ENCODE assay signal across 1 cellular context in genomic region chr20:36773548-36774242, GRCh38.
TF ChIP-seq lines count a peak whose summit lies in the region.

TSS of gene DSN1 (minus strand) at chr20:36773763. CDS start at chr20:36771458, 2,305 bp downstream.

TF ChIP-seq in K562, 482 proteins besides CTCF, POLR2A, EP300 and RAD21 (continued from another document and continues in another):
- TF ChIP-seq, protein P1, sequence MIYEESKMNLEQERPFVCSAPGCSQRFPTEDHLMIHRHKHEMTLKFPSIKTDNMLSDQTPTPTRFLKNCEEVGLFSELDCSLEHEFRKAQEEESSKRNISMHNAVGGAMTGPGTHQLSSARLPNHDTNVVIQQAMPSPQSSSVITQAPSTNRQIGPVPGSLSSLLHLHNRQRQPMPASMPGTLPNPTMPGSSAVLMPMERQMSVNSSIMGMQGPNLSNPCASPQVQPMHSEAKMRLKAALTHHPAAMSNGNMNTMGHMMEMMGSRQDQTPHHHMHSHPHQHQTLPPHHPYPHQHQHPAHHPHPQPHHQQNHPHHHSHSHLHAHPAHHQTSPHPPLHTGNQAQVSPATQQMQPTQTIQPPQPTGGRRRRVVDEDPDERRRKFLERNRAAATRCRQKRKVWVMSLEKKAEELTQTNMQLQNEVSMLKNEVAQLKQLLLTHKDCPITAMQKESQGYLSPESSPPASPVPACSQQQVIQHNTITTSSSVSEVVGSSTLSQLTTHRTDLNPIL (CRISPR knock-in tag; IDR thresholded peaks at IDR 0.05), result no peak
- TF ChIP-seq ZNF41 (CRISPR knock-in tag; conservative IDR thresholded peaks at IDR 0.05) (no peak), PRDM10 (IDR thresholded peaks at IDR 0.05; ENCODE audit: partially characterized antibody) (no peak), CTCFL (IDR thresholded peaks at IDR 0.05; ENCODE audit: borderline replicate concordance, insufficient read depth, low read depth, low read length, poor library complexity, severe bottlenecking) (no peak), BHLHE40 (IDR thresholded peaks at IDR 0.05; ENCODE audit: low read length) (peak; percentile 37; the same call in 1 of the 2 replicates), CBX2 (IDR thresholded peaks at IDR 0.05; ENCODE audit: insufficient read depth, low read length, poor library complexity, severe bottlenecking) (no peak), ZFPM2 (CRISPR knock-in tag; IDR thresholded peaks at IDR 0.05) (peak; percentile 57; the same call in 1 of the 2 replicates), MLX (CRISPR knock-in tag; conservative IDR thresholded peaks at IDR 0.05) (no peak), PPARD (CRISPR knock-in tag; IDR thresholded peaks at IDR 0.05) (no peak), NFRKB (IDR thresholded peaks at IDR 0.05; ENCODE audit: low read depth) (peak; percentile 85; the same call in 1 of the 2 replicates), HNRNPLL (IDR thresholded peaks at IDR 0.05; ENCODE audit: low read depth, low read length, poor library complexity, severe bottlenecking) (peak; percentile 74), BRF2 (IDR thresholded peaks at IDR 0.05; ENCODE audit: borderline replicate concordance, insufficient read depth, insufficient read length) (no peak), JUN (IDR thresholded peaks at IDR 0.05; ENCODE audit: borderline replicate concordance, low read depth, low read length) (no peak), JUN (CRISPR knock-in tag; IDR thresholded peaks at IDR 0.05; ENCODE audit: borderline replicate concordance) (no peak), BRF1 (IDR thresholded peaks at IDR 0.05; ENCODE audit: borderline replicate concordance, extremely low read depth, insufficient read length) (no peak), MGA (IDR thresholded peaks at IDR 0.05) (peak; percentile 53; the same call in 1 of the 2 replicates), ZNF263 (CRISPR knock-in tag; IDR thresholded peaks at IDR 0.05; ENCODE audit: borderline replicate concordance) (no peak), ZSCAN29 (IDR thresholded peaks at IDR 0.05) (no peak), TAF7 (tag; IDR thresholded peaks at IDR 0.05) (peak; percentile 65), REST (CRISPR knock-in tag; IDR thresholded peaks at IDR 0.05; ENCODE audit: low read depth) (peak; percentile 21; the same call in 1 of the 2 replicates), HDAC1 (IDR thresholded peaks at IDR 0.05) (peak in 1 of 2 experiments; percentile 44; a peak in 1 of 4 replicates), TCF7L2 (IDR thresholded peaks at IDR 0.05; ENCODE audit: low read depth, low read length) (no peak)
- TF ChIP-seq, protein P2, sequence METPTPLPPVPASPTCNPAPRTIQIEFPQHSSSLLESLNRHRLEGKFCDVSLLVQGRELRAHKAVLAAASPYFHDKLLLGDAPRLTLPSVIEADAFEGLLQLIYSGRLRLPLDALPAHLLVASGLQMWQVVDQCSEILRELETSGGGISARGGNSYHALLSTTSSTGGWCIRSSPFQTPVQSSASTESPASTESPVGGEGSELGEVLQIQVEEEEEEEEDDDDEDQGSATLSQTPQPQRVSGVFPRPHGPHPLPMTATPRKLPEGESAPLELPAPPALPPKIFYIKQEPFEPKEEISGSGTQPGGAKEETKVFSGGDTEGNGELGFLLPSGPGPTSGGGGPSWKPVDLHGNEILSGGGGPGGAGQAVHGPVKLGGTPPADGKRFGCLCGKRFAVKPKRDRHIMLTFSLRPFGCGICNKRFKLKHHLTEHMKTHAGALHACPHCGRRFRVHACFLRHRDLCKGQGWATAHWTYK (CRISPR knock-in tag; IDR thresholded peaks at IDR 0.05), result peak; percentile 56
- TF ChIP-seq, protein P3, sequence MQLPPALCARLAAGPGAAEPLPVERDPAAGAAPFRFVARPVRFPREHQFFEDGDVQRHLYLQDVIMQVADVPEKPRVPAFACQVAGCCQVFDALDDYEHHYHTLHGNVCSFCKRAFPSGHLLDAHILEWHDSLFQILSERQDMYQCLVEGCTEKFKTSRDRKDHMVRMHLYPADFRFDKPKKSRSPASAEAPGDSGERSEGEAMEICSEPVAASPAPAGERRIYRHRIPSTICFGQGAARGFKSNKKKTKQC (CRISPR knock-in tag; IDR thresholded peaks at IDR 0.05), result no peak
